Comparison of ENCODE assay signal across 8 cellular contexts in the genomic region with DNA sequence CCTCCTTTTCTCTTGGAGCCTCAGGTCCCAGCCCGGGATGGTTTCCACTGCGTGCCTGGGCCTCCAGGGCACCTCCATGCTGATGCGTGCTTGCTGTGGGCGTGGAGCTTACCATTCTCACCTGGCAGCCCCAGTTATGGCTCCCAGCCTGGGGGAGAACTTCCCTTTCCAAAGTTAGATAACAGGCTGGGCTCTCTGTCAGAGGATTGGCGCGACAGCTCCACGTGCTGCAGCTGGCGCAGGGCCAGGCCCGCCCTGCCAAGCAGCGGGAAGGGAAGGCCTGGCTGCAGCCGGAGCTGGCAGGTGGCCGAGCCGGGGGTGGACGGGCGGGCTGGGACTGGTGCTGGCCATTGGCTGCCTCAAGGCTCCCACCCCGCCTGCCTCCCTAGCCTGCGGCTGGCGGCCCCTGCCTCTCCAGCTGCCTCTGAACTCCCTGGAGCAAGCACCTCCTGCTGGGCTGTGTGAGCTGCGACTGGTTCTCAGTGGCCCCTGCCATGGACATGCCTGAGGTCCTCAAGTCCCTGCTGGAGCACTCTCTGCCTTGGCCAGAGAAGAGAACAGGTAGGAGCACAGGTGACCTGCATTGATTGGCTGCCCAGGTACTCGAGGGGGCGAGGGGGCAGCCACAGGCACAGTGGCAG. TPM values are rescaled to one million over a fixed set of nuclear protein-coding genes. Genes with fewer than 3 reads are reported as not detected.
DNase-seq lines count a peak whose midpoint lies in the region; ATAC-seq and TF ChIP-seq lines count a peak whose summit lies in the region.

No MANE protein-coding gene starts in this region.

- peak overlapping the region; percentile 98 for H3K27ac ChIP-seq in cingulate gyrus (ENCODE audit: low read depth, low read length)

- TF ChIP-seq CTCF in Calu3 (IDR thresholded peaks at IDR 0.05; ENCODE audit: unreplicated experiment): no peak

- H3K9me3 Mint-ChIP-seq in Calu3 (ENCODE audit: low read depth, unreplicated experiment): no peaks in the 10 kb centered on the region
- no peaks in the 10 kb centered on the region for H3K9me3 Mint-ChIP-seq in stimulated activated memory B cell treated with anti-CD40 and anti-IgM and Interleukin-4, amounts not matched to agents 10 μg/mL and 1 μg/mL and 100 μg/mL, for 72 hours

- peaks cover 21% of the 10 kb centered on the region for H3K27me3 Mint-ChIP-seq in Calu3 (ENCODE audit: unreplicated experiment)
- peaks cover 18% of the 10 kb centered on the region for H3K27me3 Mint-ChIP-seq in stimulated activated memory B cell treated with anti-CD40 and anti-IgM and Interleukin-4, amounts not matched to agents 10 μg/mL and 1 μg/mL and 100 μg/mL, for 72 hours

- CTCF ChIA-PET in Calu3 (lab: Charles Lee): interaction anchor here (0.7 to 1.2 kb wide), 2 partner anchors 10 to 14 kb away, joined by 4 to 6 read pairs; partner anchors contain the start of gene TEF

- peak; percentile 92 for ATAC-seq in left colon
- ATAC-seq in stimulated activated memory B cell treated with anti-CD40 and anti-IgM and Interleukin-4, amounts not matched to agents 10 μg/mL and 1 μg/mL and 100 μg/mL, for 72 hours: peak; percentile 10
- no peak for ATAC-seq in HG03159 (IDR thresholded peaks at IDR 0.05; ENCODE audit: unreplicated experiment)

- no peak overlapping the region for H3K27ac Mint-ChIP-seq in Calu3 (ENCODE audit: unreplicated experiment)
- H3K27ac Mint-ChIP-seq in stimulated activated memory B cell treated with anti-CD40 and anti-IgM and Interleukin-4, amounts not matched to agents 10 μg/mL and 1 μg/mL and 100 μg/mL, for 72 hours: no peak overlapping the region

- BruUV-seq in Calu3 (replicated peaks; lab: Mats Ljungman, UMichigan): no TSS peak

- H3K4me3 Mint-ChIP-seq in Calu3 (ENCODE audit: low read depth, unreplicated experiment): peak overlapping the region; percentile 39
- no peak overlapping the region for H3K4me3 Mint-ChIP-seq in stimulated activated memory B cell treated with anti-CD40 and anti-IgM and Interleukin-4, amounts not matched to agents 10 μg/mL and 1 μg/mL and 100 μg/mL, for 72 hours

- H3K36me3 Mint-ChIP-seq in Calu3 (ENCODE audit: insufficient read depth, unreplicated experiment): peaks cover 11% of the 10 kb centered on the region
- no peaks in the 10 kb centered on the region for H3K36me3 Mint-ChIP-seq in stimulated activated memory B cell treated with anti-CD40 and anti-IgM and Interleukin-4, amounts not matched to agents 10 μg/mL and 1 μg/mL and 100 μg/mL, for 72 hours

- DNase-seq in Calu3 (peak; percentile 97), M059J (ENCODE audit: low read depth) (peak; percentile 79), RKO (ENCODE audit: low spot score) (peak; percentile 86), left colon (peak; percentile 95 to 97), activated gamma-delta T cell (lab: John Stamatoyannopoulos, UW) (no peak)

- peaks cover 16% of the 10 kb centered on the region for H3K4me1 Mint-ChIP-seq in Calu3 (ENCODE audit: low read depth, unreplicated experiment)
- H3K4me1 Mint-ChIP-seq in stimulated activated memory B cell treated with anti-CD40 and anti-IgM and Interleukin-4, amounts not matched to agents 10 μg/mL and 1 μg/mL and 100 μg/mL, for 72 hours: no peaks in the 10 kb centered on the region

- intact Hi-C loops in Calu3 (cut with micrococcal nuclease; ENCODE audit: unreplicated experiment) (no loop called here), left colon (cut with DNase I, micrococcal nuclease) (no loop called here)

RNA-seq across cellular contexts. Expression of gene TEF, which starts 14.6 kb away (rescaled TPM):
- total RNA-seq in Calu3 (2022) (4.6 and 6.3 TPM in 2 replicates), left colon (10 to 100 TPM; 19.6 to 30.9 TPM)
- 7.6 and 12.0 TPM in 2 replicates for total RNA-seq in M059J (2014; rRNA removed; shearing (Covaris generic))
